In genomic region chr7:826230-826905, GRCh38 we compare ENCODE assay signal across 11 cellular contexts. TPM values are rescaled to one million over a fixed set of nuclear protein-coding genes. Genes with fewer than 3 reads are reported as not detected.
A peak's percentile ranks its signal among the peaks of the same experiment; 100 is the strongest.
DNase-seq lines count a peak whose midpoint lies in the region; ATAC-seq, FAIRE-seq and TF ChIP-seq lines count a peak whose summit lies in the region.
"Had no signal": no experiment of that assay in that cellular context is flagged by ENCODE, and none has a peak within 500 bp of the region (broad histone marks: within the 10 kb centered on the region; RNA-seq: fewer than 3 reads in every experiment).

No MANE protein-coding gene starts in this region.

- H3K79me2 ChIP-seq in astrocyte (ENCODE audit: insufficient read depth, low read length) (peaks cover 95% of the 10 kb centered on the region), trophoblast cell (ENCODE audit: control insufficient read depth, insufficient read depth, low read length, poor library complexity) (peaks cover 12% of the 10 kb centered on the region)

- H3K4ac ChIP-seq in trophoblast cell (ENCODE audit: low read depth, low read length), result no peak overlapping the region

- ATAC-seq in left lung, result no peak

- H2BK5ac ChIP-seq in trophoblast cell (ENCODE audit: low read depth, low read length, poor library complexity), result no peak overlapping the region

- peaks cover 16% of the 10 kb centered on the region for H3K4me1 Mint-ChIP-seq in astrocyte (ENCODE audit: low read depth, unreplicated experiment)

- H3K27me3 Mint-ChIP-seq in astrocyte (ENCODE audit: low read depth, unreplicated experiment), result no peaks in the 10 kb centered on the region

- no peak overlapping the region for H3K4me3 ChIP-seq in astrocyte (ENCODE audit: insufficient read depth, low read depth, low read length)
- H3K4me3 ChIP-seq in left lung, result no peak overlapping the region
- peak overlapping the region; percentile 4 to 47 (median 33) for H3K4me3 ChIP-seq in subcutaneous abdominal adipose tissue (ENCODE audit: low read depth in 1 of 5, low read length in 5 of 5)
- H3K4me3 ChIP-seq in trophoblast cell (ENCODE audit: low read depth, low read length), result no peak overlapping the region

- no peaks in the 10 kb centered on the region for H3K9me3 Mint-ChIP-seq in astrocyte (ENCODE audit: unreplicated experiment)

- no peaks in the 10 kb centered on the region for H3K36me3 ChIP-seq in astrocyte (ENCODE audit: insufficient read depth, low read length)
- no peaks in the 10 kb centered on the region for H3K36me3 ChIP-seq in left lung
- H3K36me3 ChIP-seq in subcutaneous abdominal adipose tissue (ENCODE audit: control insufficient read depth in 5 of 5, insufficient read depth in 5 of 5, low read length in 5 of 5), result peaks cover 0 to 10% (median 6%) of the 10 kb centered on the region in 5 donors
- peaks cover 3 to 10% of the 10 kb centered on the region in 2 experiments for H3K36me3 ChIP-seq in trophoblast cell (ENCODE audit: control insufficient read depth in 1 of 2, insufficient read depth in 2 of 2, low read length in 2 of 2)

- DNase-seq in NCI-H2107 treated with DMSO at 0.1 percent for 48 hours (lab: John Stamatoyannopoulos, UW; ENCODE audit: unreplicated experiment), result peak; percentile 73
- DNase-seq in NCI-H2107 (lab: John Stamatoyannopoulos, UW), result no peak
- no peak for DNase-seq in astrocyte (ENCODE audit: low read depth)
- DNase-seq in left lung, result peak in 1 of 2 donors; percentile 77
- no peak for DNase-seq in trophoblast cell
- DNase-seq in LoVo (ENCODE audit: low spot score), result no peak
- DNase-seq in anterior cingulate cortex (lab: John Stamatoyannopoulos, UW), result no peak
- DNase-seq: 8988T; stimulated activated CD4-positive, alpha-beta T cell treated with anti-CD3 and anti-CD28 coated beads, Interleukin-12 subunit alpha, Interleukin-12 subunit beta, amount 100 ng/mL, for 4 hours had no signal

- H3K9ac ChIP-seq in astrocyte (ENCODE audit: low read length) (no peak overlapping the region), subcutaneous abdominal adipose tissue (ENCODE audit: low read length in 5 of 5) (peak overlapping the region in 3 of 5 donors; percentile 22 to 48 (median 33)), trophoblast cell (ENCODE audit: low read length) (no peak overlapping the region)

- no peak overlapping the region for H3K27ac Mint-ChIP-seq in astrocyte (ENCODE audit: unreplicated experiment)

- H3K4me2 ChIP-seq in astrocyte (ENCODE audit: low read length), result no peak overlapping the region
- H3K4me2 ChIP-seq in trophoblast cell (ENCODE audit: low read length), result no peak overlapping the region

- no peak for TF ChIP-seq CTCF in astrocyte (IDR thresholded peaks at IDR 0.05; ENCODE audit: insufficient read depth, low read depth, low read length)
- TF ChIP-seq CTCF in left lung (IDR thresholded peaks at IDR 0.05), result no peak

- no peak overlapping the region for H4K8ac ChIP-seq in trophoblast cell (ENCODE audit: low read depth, low read length)

- H3K23ac ChIP-seq in trophoblast cell (ENCODE audit: low read length), result no peak overlapping the region

- no peaks in the 10 kb centered on the region for H3K79me1 ChIP-seq in trophoblast cell (ENCODE audit: low read length)

- H3K4me3 Mint-ChIP-seq in astrocyte (ENCODE audit: unreplicated experiment), result no peak overlapping the region

- H2BK12ac ChIP-seq in trophoblast cell (ENCODE audit: low read length), result no peak overlapping the region

- peaks cover 62% of the 10 kb centered on the region for H4K20me1 ChIP-seq in astrocyte (ENCODE audit: insufficient read depth, low read length)

- peaks cover 4% of the 10 kb centered on the region for H3K36me3 Mint-ChIP-seq in astrocyte (ENCODE audit: low read depth, unreplicated experiment)

- no peak overlapping the region for H2AK5ac ChIP-seq in trophoblast cell (ENCODE audit: low read length)

- H3K27ac ChIP-seq in astrocyte (ENCODE audit: low read depth, low read length) (peak overlapping the region; percentile 44), left lung (peak overlapping the region; percentile 49 to 55), subcutaneous abdominal adipose tissue (ENCODE audit: low read depth, low read length) (peak overlapping the region; percentile 63), trophoblast cell (ENCODE audit: low read depth, low read length) (no peak overlapping the region)

- H3K14ac ChIP-seq in trophoblast cell (ENCODE audit: low read length), result no peak overlapping the region

- no peak overlapping the region for H4K91ac ChIP-seq in trophoblast cell (ENCODE audit: low read depth, low read length)

- H2BK120ac ChIP-seq in trophoblast cell (ENCODE audit: insufficient read depth, low read length, poor library complexity), result no peak overlapping the region

- H4K12ac ChIP-seq in trophoblast cell (ENCODE audit: low read depth, low read length), result no peak overlapping the region

- intact Hi-C loops in left lung (cut with DNase I), result no loop called here

- H3K18ac ChIP-seq in trophoblast cell (ENCODE audit: low read length), result no peak overlapping the region

- H2AFZ ChIP-seq in astrocyte (ENCODE audit: low read depth, low read length) (no peak overlapping the region), trophoblast cell (ENCODE audit: insufficient read depth, low read length, poor library complexity) (no peak overlapping the region)

- WGBS in trophoblast cell (ENCODE audit: extremely low coverage, insufficient coverage, insufficient read length), result no CpG with 5 or more reads among the region's 29 CpGs

- no peak for FAIRE-seq in astrocyte (lab: Jason Lieb, UNC)
- FAIRE-seq: GM12892 had no signal

- H3K9me3 ChIP-seq in astrocyte (ENCODE audit: insufficient read depth, low read depth, low read length), result no peaks in the 10 kb centered on the region
- no peaks in the 10 kb centered on the region for H3K9me3 ChIP-seq in left lung
- no peaks in the 10 kb centered on the region for H3K9me3 ChIP-seq in subcutaneous abdominal adipose tissue (ENCODE audit: control insufficient read depth in 5 of 5, low read length in 5 of 5)
- no peaks in the 10 kb centered on the region for H3K9me3 ChIP-seq in trophoblast cell (ENCODE audit: insufficient read depth, low read depth, low read length)

- H3K4me1 ChIP-seq in astrocyte (ENCODE audit: insufficient read depth, low read length), result peaks cover 12% of the 10 kb centered on the region
- peaks cover 12 to 49% of the 10 kb centered on the region in 2 donors for H3K4me1 ChIP-seq in left lung
- peaks cover 10 to 75% (median 56%) of the 10 kb centered on the region in 5 donors for H3K4me1 ChIP-seq in subcutaneous abdominal adipose tissue (ENCODE audit: control insufficient read depth in 5 of 5, insufficient read depth in 5 of 5, low read length in 5 of 5)
- H3K4me1 ChIP-seq in trophoblast cell (ENCODE audit: control insufficient read depth in 1 of 2, insufficient read depth in 2 of 2, low read length in 2 of 2), result peaks cover 7 to 8% of the 10 kb centered on the region in 2 experiments

- H3K27me3 ChIP-seq in astrocyte (ENCODE audit: insufficient read depth, low read length) (no peaks in the 10 kb centered on the region), left lung (no peaks in the 10 kb centered on the region), subcutaneous abdominal adipose tissue (ENCODE audit: control insufficient read depth in 5 of 5, insufficient read depth in 4 of 5, low read length in 5 of 5) (no peaks in the 10 kb centered on the region), trophoblast cell (ENCODE audit: insufficient read depth, low read length) (no peaks in the 10 kb centered on the region)

RNA-seq across cellular contexts. Expression of gene SUN1, which starts 5.9 kb away (rescaled TPM):
- 109 and 121 TPM in 2 replicates for total RNA-seq in astrocyte
- total RNA-seq in left lung, result 100 to 1,000 TPM; 101 to 109 TPM
- 85.9 and 88.3 TPM in 2 replicates for polyA plus RNA-seq in trophoblast cell (2013)

RNA-seq across cellular contexts. Expression of gene GET4, which starts 50.0 kb away (rescaled TPM):
- 32.1 and 43.0 TPM in 2 replicates for total RNA-seq in astrocyte
- total RNA-seq in left lung, result 10 to 100 TPM; 30.1 to 31.6 TPM
- 81.6 and 84.3 TPM in 2 replicates for polyA plus RNA-seq in trophoblast cell (2013)

Comparison
In these comparisons a context has a peak if more than half of its experiments do, and no peak if none do; other contexts are left out.
1. H3K4me3 ChIP-seq: peak in subcutaneous abdominal adipose tissue (5 of 5); none in astrocyte (single experiment), left lung (0 of 2) and trophoblast cell (single experiment).
2. H3K9ac ChIP-seq: peak in subcutaneous abdominal adipose tissue (3 of 5); none in astrocyte (single experiment) and trophoblast cell (single experiment).